21 cellular contexts compared by ENCODE assay signal in the genomic region with DNA sequence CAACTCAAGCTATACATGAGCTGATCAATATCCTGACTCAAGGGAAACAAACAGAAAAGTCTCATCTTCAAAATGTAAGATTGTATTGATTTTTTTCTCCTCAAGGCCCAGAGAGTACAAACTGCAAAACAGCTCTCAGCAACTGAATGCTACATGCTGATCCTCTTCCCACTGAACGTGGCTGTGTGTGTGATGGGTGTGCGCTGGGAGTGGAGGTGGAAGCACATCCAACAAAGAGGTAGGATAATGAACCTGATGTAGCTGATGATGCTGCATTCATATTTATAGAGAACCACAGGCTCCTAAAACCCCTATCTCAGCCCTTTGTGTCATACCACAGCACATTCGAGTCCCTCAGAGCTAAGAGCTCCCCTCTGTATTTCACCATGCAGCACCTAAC. TPM values are rescaled to one million over a fixed set of nuclear protein-coding genes. Genes with fewer than 3 reads are reported as not detected.
DNase-seq lines count a peak whose midpoint lies in the region; ATAC-seq and TF ChIP-seq lines count a peak whose summit lies in the region.
"Had no signal": no experiment of that assay in that cellular context is flagged by ENCODE, and none has a peak within 500 bp of the region (broad histone marks: within the 10 kb centered on the region; RNA-seq: fewer than 3 reads in every experiment).

No MANE protein-coding gene starts in this region.

- no peaks in the 10 kb centered on the region for H3K27me3 ChIP-seq in testis
- H3K27me3 ChIP-seq: BLaER1 had no signal

- intact Hi-C loops in head of caudate nucleus (cut with DNase I) (no loop called here), testis (cut with DNase I; ENCODE audit: low total_unique reads) (no loop called here)

- no peak overlapping the region for H3K4me3 ChIP-seq in testis
- H3K4me3 ChIP-seq: BLaER1, GM12878 had no signal

- H3K36me3 ChIP-seq in KOPT-K1 (ENCODE audit: insufficient read depth, low read length) (no peaks in the 10 kb centered on the region), testis (ENCODE audit: low read depth, missing control alignments) (no peaks in the 10 kb centered on the region)
- H3K36me3 ChIP-seq: BLaER1 had no signal

- TF ChIP-seq POLR2A in testis (IDR thresholded peaks at IDR 0.05) (no peak), GM18505 (IDR thresholded peaks at IDR 0.05; ENCODE audit: borderline replicate concordance, extremely low read depth, insufficient read depth, insufficient read length) (no peak)

- ATAC-seq in GM18505 (IDR thresholded peaks at IDR 0.05; ENCODE audit: unreplicated experiment) = no peak
- ATAC-seq: GM12878 had no signal

- H3K9me3 ChIP-seq in KOPT-K1 (ENCODE audit: insufficient read depth, low read length, poor library complexity, severe bottlenecking) (no peaks in the 10 kb centered on the region), testis (no peaks in the 10 kb centered on the region)
- H3K9me3 ChIP-seq: BLaER1 had no signal

- H3K27ac ChIP-seq in KOPT-K1 (ENCODE audit: low read depth, low read length, poor library complexity, severe bottlenecking) = peak overlapping the region; percentile 57
- H3K27ac ChIP-seq in cingulate gyrus (ENCODE audit: low read depth, low read length) = peak overlapping the region; percentile 21
- H3K27ac ChIP-seq in temporal lobe (ENCODE audit: low read depth, low read length) = peak overlapping the region; percentile 12
- no peak overlapping the region for H3K27ac ChIP-seq in testis
- H3K27ac ChIP-seq: 22Rv1, BLaER1, C4-2B had no signal

- peak in 34 of 42 donors; percentile 8 to 85 (median 44) for DNase-seq in head of caudate nucleus
- no peak for DNase-seq in testis
- DNase-seq in NK-92 treated with Interleukin-12 subunit alpha and Interleukin-12 subunit beta, amount 100 ng/mL, for 24 hours (lab: John Stamatoyannopoulos, UW) = no peak
- DNase-seq: CD4-positive, CD25-positive, alpha-beta regulatory T cell; CD8-positive, alpha-beta memory T cell; DMS 273 treated with DMSO at 0.1 percent for 48 hours; DMS79; EL; GDM1; GOT3; H7; HCEC 1CT had no signal

- H3K4me1 ChIP-seq in testis = no peaks in the 10 kb centered on the region
- H3K4me1 ChIP-seq: BLaER1 had no signal

- no peak for TF ChIP-seq CTCF in testis (IDR thresholded peaks at IDR 0.05)

- WGBS in testis, 2 donors = 86 to 90% methylated on average over 3 of the region's 3 CpGs

RNA-seq across cellular contexts. Expression of a gene that starts 56.8 kb away (rescaled TPM):
- total RNA-seq in temporal lobe (102 TPM), testis (10 to 100 TPM; 16.2 to 19.6 TPM)
- 11.8 TPM for polyA plus RNA-seq in testis (ENCODE audit: insufficient read depth, low read depth, low replicate concordance)
- total RNA-seq: B cell; CD4-positive, CD25-positive, alpha-beta regulatory T cell; CD8-positive, alpha-beta memory T cell had no signal
- polyA plus RNA-seq: CD8-positive, alpha-beta memory T cell had no signal

Comparison
In these comparisons a context has a peak if more than half of its experiments do, and no peak if none do; other contexts are left out.
1. H3K27ac ChIP-seq: peak in KOPT-K1 (single experiment), cingulate gyrus (single experiment) and temporal lobe (single experiment); none in testis (0 of 2).
2. DNase-seq: peak in head of caudate nucleus (34 of 42); none in testis (single experiment) and NK-92 treated with Interleukin-12 subunit alpha and Interleukin-12 subunit beta, amount 100 ng/mL, for 24 hours (single experiment).